8 cellular contexts compared by ENCODE assay signal in the genomic region with DNA sequence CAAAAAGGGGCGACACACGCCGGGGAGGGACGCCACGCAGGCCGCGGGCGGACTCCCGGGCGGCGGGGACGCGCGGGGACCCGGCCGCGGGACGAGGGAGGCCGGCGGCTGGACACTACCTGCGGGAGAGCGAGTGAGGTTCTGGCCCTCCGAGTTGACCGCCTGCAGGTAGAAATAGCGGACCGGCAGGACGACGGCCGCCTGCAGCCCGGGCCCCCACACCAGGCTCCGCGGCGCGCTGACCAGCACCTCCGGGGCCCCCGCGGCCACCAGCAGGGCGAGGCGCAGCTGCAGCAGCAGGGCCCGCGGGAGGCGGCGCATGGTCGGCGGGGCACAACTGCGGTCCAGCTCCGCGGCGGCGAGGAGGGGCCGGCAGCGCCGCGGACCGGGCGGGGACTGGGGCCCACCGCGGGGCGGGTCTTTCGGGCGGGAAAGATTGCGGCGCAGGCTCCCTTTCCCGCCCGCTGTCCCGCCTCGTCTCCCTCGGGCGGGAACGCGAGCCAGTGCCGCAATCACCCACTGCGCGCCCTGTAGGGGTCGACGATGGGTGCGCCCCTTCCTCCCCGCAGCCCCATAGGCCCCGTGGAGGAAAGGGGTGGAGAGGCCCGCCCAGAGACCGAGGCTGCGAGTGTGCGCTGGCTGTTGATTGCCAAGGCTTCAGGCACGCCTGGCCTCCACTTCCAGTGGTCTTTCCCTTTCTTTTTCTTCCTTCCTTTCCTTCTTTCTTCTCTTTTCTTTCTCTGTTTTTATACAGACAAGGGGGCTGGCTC. TPM values are rescaled to one million over a fixed set of nuclear protein-coding genes. Genes with fewer than 3 reads are reported as not detected.
A peak's percentile ranks its signal among the peaks of the same experiment; 100 is the strongest.
DNase-seq lines count a peak whose midpoint lies in the region; ATAC-seq and TF ChIP-seq lines count a peak whose summit lies in the region.

A gene with protein sequence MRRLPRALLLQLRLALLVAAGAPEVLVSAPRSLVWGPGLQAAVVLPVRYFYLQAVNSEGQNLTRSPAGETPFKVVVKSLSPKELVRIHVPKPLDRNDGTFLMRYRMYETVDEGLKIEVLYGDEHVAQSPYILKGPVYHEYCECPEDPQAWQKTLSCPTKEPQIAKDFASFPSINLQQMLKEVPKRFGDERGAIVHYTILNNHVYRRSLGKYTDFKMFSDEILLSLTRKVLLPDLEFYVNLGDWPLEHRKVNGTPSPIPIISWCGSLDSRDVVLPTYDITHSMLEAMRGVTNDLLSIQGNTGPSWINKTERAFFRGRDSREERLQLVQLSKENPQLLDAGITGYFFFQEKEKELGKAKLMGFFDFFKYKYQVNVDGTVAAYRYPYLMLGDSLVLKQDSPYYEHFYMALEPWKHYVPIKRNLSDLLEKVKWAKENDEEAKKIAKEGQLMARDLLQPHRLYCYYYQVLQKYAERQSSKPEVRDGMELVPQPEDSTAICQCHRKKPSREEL (minus strand): TSS at position 339 of the 770 bp plus-strand sequence. CDS start 18 bp downstream, at position 321.

- H3K27me3 ChIP-seq in lung (ENCODE audit: control insufficient read depth, insufficient read depth) = no peaks in the 10 kb centered on the region

- no peaks in the 10 kb centered on the region for H3K9me3 Mint-ChIP-seq in activated CD8-positive, alpha-beta T cell treated with anti-CD3 and anti-CD28 coated beads for 36 hours

- H3K36me3 ChIP-seq in lung (ENCODE audit: control insufficient read depth in 2 of 2, insufficient read depth in 2 of 2, low read length in 2 of 2) = no peaks in the 10 kb centered on the region

- DNase-seq in AG08396 (ENCODE audit: low spot score) = peak; percentile 80
- DNase-seq in NCI-H526 (lab: John Stamatoyannopoulos, UW) = peak; percentile 36 to 88
- peak; percentile 59 for DNase-seq in activated CD8-positive, alpha-beta T cell treated with anti-CD3 and anti-CD28 coated beads for 36 hours
- peak; percentile 26 for DNase-seq in effector CD8-positive, alpha-beta T cell (lab: John Stamatoyannopoulos, UW)
- DNase-seq in lung (ENCODE audit: low spot score) = peak; percentile 45
- DNase-seq in stimulated activated CD4-positive, alpha-beta T cell treated with anti-CD3 and anti-CD28 coated beads, TNF-alpha, amount 100 ng/mL, for 24 hours (ENCODE audit: low read depth in 3 of 3) = peak in 2 of 3 experiments; percentile 3 to 38

- POLR2A ChIA-PET in activated CD8-positive, alpha-beta T cell treated with anti-CD3 and anti-CD28 coated beads for 36 hours (lab: Charles Lee) = interaction anchor here (0.6 to 1.0 kb wide), 5 partner anchors 94 to 489 kb away, joined by 3 to 4 read pairs (median 4); a partner anchor contains a TSS

- H3K4me3 Mint-ChIP-seq in activated CD8-positive, alpha-beta T cell treated with anti-CD3 and anti-CD28 coated beads for 36 hours = peak within 1 kb of the TSS; percentile 87

- ATAC-seq in GM18873 (IDR thresholded peaks at IDR 0.05; ENCODE audit: low FRiP score, unreplicated experiment) (peak; percentile 33), HG03097 (IDR thresholded peaks at IDR 0.05; ENCODE audit: low FRiP score, unreplicated experiment) (peak; percentile 51), lung (ENCODE audit: insufficient read depth, low FRiP score) (peak; percentile 71)
- ATAC-seq in activated CD8-positive, alpha-beta T cell treated with anti-CD3 and anti-CD28 coated beads for 36 hours = peak; percentile 61

- H3K4me3 ChIP-seq in lung = peak within 1 kb of the TSS; percentile 70

- peaks cover 12% of the 10 kb centered on the region for H3K36me3 Mint-ChIP-seq in activated CD8-positive, alpha-beta T cell treated with anti-CD3 and anti-CD28 coated beads for 36 hours (ENCODE audit: low read depth)

- no peaks in the 10 kb centered on the region for H3K27me3 Mint-ChIP-seq in activated CD8-positive, alpha-beta T cell treated with anti-CD3 and anti-CD28 coated beads for 36 hours

- peak within 1 kb of the TSS; percentile 98 to 99 for H3K27ac ChIP-seq in lung (ENCODE audit: low read depth in 1 of 2, low read length in 1 of 2)

- peaks cover 24% of the 10 kb centered on the region for H3K4me1 Mint-ChIP-seq in activated CD8-positive, alpha-beta T cell treated with anti-CD3 and anti-CD28 coated beads for 36 hours (ENCODE audit: low read depth)

- no peak for TF ChIP-seq CTCF in activated CD8-positive, alpha-beta T cell treated with anti-CD3 and anti-CD28 coated beads for 36 hours (IDR thresholded peaks at IDR 0.05)
- TF ChIP-seq CTCF in lung (IDR thresholded peaks at IDR 0.05; ENCODE audit: control extremely low read depth, extremely low read depth) = no peak

- H3K27ac Mint-ChIP-seq in activated CD8-positive, alpha-beta T cell treated with anti-CD3 and anti-CD28 coated beads for 36 hours = peak within 1 kb of the TSS; percentile 99

- CTCF ChIA-PET in activated CD8-positive, alpha-beta T cell treated with anti-CD3 and anti-CD28 coated beads for 36 hours (lab: Charles Lee) = interaction anchor here (1.1 kb wide), 1 partner anchor 149 kb away, joined by 3 read pairs; no protein-coding TSS in a partner anchor

- intact Hi-C loops in activated CD8-positive, alpha-beta T cell treated with anti-CD3 and anti-CD28 coated beads for 36 hours (cut with micrococcal nuclease) = loop anchor here (10.0 kb wide), 1 partner anchor 273 kb away; a partner anchor contains a TSS

- peaks cover 0 to 3% of the 10 kb centered on the region in 2 donors for H3K4me1 ChIP-seq in lung (ENCODE audit: control insufficient read depth in 2 of 2, insufficient read depth in 2 of 2, low read length in 2 of 2)

- WGBS in lung, 2 donors = 0% methylated on average over 46 to 84 of the region's 84 CpGs

- H3K9me3 ChIP-seq in lung (ENCODE audit: control insufficient read depth in 2 of 2, insufficient read depth in 1 of 2, low read length in 1 of 2) = no peaks in the 10 kb centered on the region

RNA-seq across cellular contexts. Expression of the gene that starts here (rescaled TPM):
- total RNA-seq in activated CD8-positive, alpha-beta T cell treated with anti-CD3 and anti-CD28 coated beads for 36 hours = 10 to 100 TPM; 12.4 to 14.2 TPM
- 10 to 100 TPM; 27.8 to 31.8 TPM for total RNA-seq in lung
- polyA plus RNA-seq in lung = 10 to 100 TPM in 1 of 2 donors, 1 to 10 TPM in 1; 9.9 to 10.3 TPM

Comparison
In these comparisons a context has a peak if more than half of its experiments do, and no peak if none do; other contexts are left out.
1. Peak in every context shown above with its lines: DNase-seq, ATAC-seq, H3K4me3 ChIP-seq and H3K27ac ChIP-seq.
2. DNase-seq: peak in every context shown above with its lines; median percentile 80 in AG08396; 62 in NCI-H526; 59 in activated CD8-positive, alpha-beta T cell treated with anti-CD3 and anti-CD28 coated beads for 36 hours; 45 in lung; 26 in effector CD8-positive, alpha-beta T cell; 20 in stimulated activated CD4-positive, alpha-beta T cell treated with anti-CD3 and anti-CD28 coated beads, TNF-alpha, amount 100 ng/mL, for 24 hours.